Comparison of ENCODE assay signal across 16 cellular contexts in the genomic region with DNA sequence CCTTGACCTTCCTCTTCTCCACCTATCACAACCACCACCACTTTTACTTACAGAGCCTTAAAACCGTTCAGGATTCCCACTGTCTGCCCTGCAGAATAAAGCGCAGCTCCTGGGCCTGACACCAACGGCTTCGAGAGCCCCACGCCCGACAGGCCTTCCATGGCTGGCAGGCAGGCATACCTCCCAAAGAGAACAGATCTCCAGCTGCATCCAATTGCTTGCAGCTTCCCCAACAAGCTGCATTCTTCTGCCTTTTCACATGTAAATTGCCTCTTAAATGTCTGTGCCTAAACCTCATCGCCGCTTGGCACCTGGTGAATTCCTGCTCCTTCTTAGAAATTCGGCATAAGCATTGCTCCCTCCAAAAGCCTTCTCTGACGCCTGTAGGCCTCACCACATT. TPM values are rescaled to one million over a fixed set of nuclear protein-coding genes. Genes with fewer than 3 reads are reported as not detected.
DNase-seq lines count a peak whose midpoint lies in the region; ATAC-seq and TF ChIP-seq lines count a peak whose summit lies in the region.
"Had no signal": no experiment of that assay in that cellular context is flagged by ENCODE, and none has a peak within 500 bp of the region (broad histone marks: within the 10 kb centered on the region; RNA-seq: fewer than 3 reads in every experiment).

No MANE protein-coding gene starts in this region.

- peak; percentile 55 for DNase-seq in ecto neural progenitor cell (ENCODE audit: low spot score)
- DNase-seq in osteoblast (ENCODE audit: insufficient read length, low spot score, missing footprints), result peak; percentile 19
- DNase-seq in SHP77 treated with DMSO at 0.1 percent for 48 hours (lab: John Stamatoyannopoulos, UW), result no peak
- DNase-seq in EL, result no peak
- DNase-seq in sciatic nerve (ENCODE audit: low spot score), result no peak
- DNase-seq: DMS 273 treated with DMSO at 0.1 percent for 48 hours, KG1, NCI-H1048, NCI-H1694, NCI-H446 treated with DMSO at 0.1 percent for 48 hours, NCI-H774, SHP77 had no signal

- peaks cover 10% of the 10 kb centered on the region; the same call in 1 of the 2 replicates for H3K4me1 ChIP-seq in HUES6 (ENCODE audit: control insufficient read depth, insufficient read depth, low read length)
- peaks cover 12% of the 10 kb centered on the region; the same call in 1 of the 2 replicates for H3K4me1 ChIP-seq in iPS-20b (ENCODE audit: insufficient read depth, low read length)
- no peaks in the 10 kb centered on the region for H3K4me1 ChIP-seq in osteoblast (ENCODE audit: insufficient read depth, low read length)

- ATAC-seq in sciatic nerve, result no peak
- ATAC-seq: HCT116 had no signal

- H3K27ac ChIP-seq in HUES6 (ENCODE audit: low read depth, low read length), result peak overlapping the region; percentile 70
- peak overlapping the region; percentile 52 for H3K27ac ChIP-seq in iPS-20b (ENCODE audit: low read length)
- H3K27ac ChIP-seq in osteoblast (ENCODE audit: low read depth, low read length), result no peak overlapping the region

- intact Hi-C loops in sciatic nerve (cut with DNase I), result no loop called here

- H3K9me3 ChIP-seq in HUES6 (ENCODE audit: control insufficient read depth, insufficient read depth, low read depth, low read length) (peaks cover 34% of the 10 kb centered on the region), iPS-20b (ENCODE audit: insufficient read depth, low read depth, low read length) (peaks cover 11% of the 10 kb centered on the region), osteoblast (ENCODE audit: low read depth, low read length) (no peaks in the 10 kb centered on the region)

- H3K27me3 ChIP-seq in HUES6 (ENCODE audit: control insufficient read depth, insufficient read depth, low read length), result no peaks in the 10 kb centered on the region
- no peaks in the 10 kb centered on the region for H3K27me3 ChIP-seq in iPS-20b (ENCODE audit: insufficient read depth, low read length)
- peaks cover 5% of the 10 kb centered on the region for H3K27me3 ChIP-seq in osteoblast (ENCODE audit: insufficient read depth, low read length)

- H2AFZ ChIP-seq in osteoblast (ENCODE audit: low read length), result no peak overlapping the region

- no peak overlapping the region for H3K9ac ChIP-seq in HUES6 (ENCODE audit: low read length)
- peak overlapping the region; percentile 57; the same call in 1 of the 2 replicates for H3K9ac ChIP-seq in iPS-20b (ENCODE audit: low read depth, low read length)

- H3K4me3 ChIP-seq in HUES6 (ENCODE audit: low read depth, low read length), result peak overlapping the region; percentile 5; the same call in 1 of the 2 replicates
- peak overlapping the region; percentile 30; the same call in 1 of the 2 replicates for H3K4me3 ChIP-seq in iPS-20b (ENCODE audit: low read length)
- H3K4me3 ChIP-seq in osteoblast (ENCODE audit: insufficient read depth, low read length), result no peak overlapping the region

- no peaks in the 10 kb centered on the region for H4K20me1 ChIP-seq in osteoblast (ENCODE audit: insufficient read depth, low read length)

- no peaks in the 10 kb centered on the region for H3K79me2 ChIP-seq in osteoblast (ENCODE audit: insufficient read depth, low read length)

- H3K36me3 ChIP-seq in HUES6 (ENCODE audit: control insufficient read depth, insufficient read depth, low read length), result no peaks in the 10 kb centered on the region
- H3K36me3 ChIP-seq in iPS-20b (ENCODE audit: insufficient read depth, low read depth, low read length), result no peaks in the 10 kb centered on the region
- H3K36me3 ChIP-seq in osteoblast (ENCODE audit: insufficient read depth, low read length), result no peaks in the 10 kb centered on the region

- no peak for TF ChIP-seq CTCF in osteoblast (IDR thresholded peaks at IDR 0.05; ENCODE audit: extremely low read depth, low read depth, low read length)

- no peak overlapping the region for H3K4me2 ChIP-seq in osteoblast (ENCODE audit: insufficient read depth, low read length)

RNA-seq across cellular contexts. Expression of a gene that starts 31.5 kb away (rescaled TPM):
- total RNA-seq in osteoblast, result not detected in 2 replicates
- total RNA-seq in sciatic nerve, result 6.3 TPM
- total RNA-seq: HT-29 had no signal

Comparison
In these comparisons a context has a peak if more than half of its experiments do, and no peak if none do; other contexts are left out.
1. DNase-seq: peak in ecto neural progenitor cell (single experiment) and osteoblast (single experiment); none in SHP77 treated with DMSO at 0.1 percent for 48 hours (single experiment), EL (single experiment) and sciatic nerve (single experiment).